In genomic region chr15:50910426-50910795, GRCh38 we compare ENCODE assay signal across 7 cellular contexts. TPM values are rescaled to one million over a fixed set of nuclear protein-coding genes. Genes with fewer than 3 reads are reported as not detected.
DNase-seq lines count a peak whose midpoint lies in the region; ATAC-seq, FAIRE-seq and TF ChIP-seq lines count a peak whose summit lies in the region.
"Not testable (repeated sequence)": the region's sequence is repeated elsewhere in the genome, so short reads cannot be mapped to it uniquely, and the experiment has no call there.

No MANE protein-coding gene starts in this region.

- H3K79me1 ChIP-seq in IMR-90 (ENCODE audit: low read depth in 1 of 2, low read length in 2 of 2) = peaks cover 16 to 43% of the 10 kb centered on the region in 2 experiments
- H3K79me1 ChIP-seq in trophoblast cell (ENCODE audit: low read length) = peaks cover 15% of the 10 kb centered on the region

- not testable (repeated sequence) for H3K27me3 Mint-ChIP-seq in Caco-2 (ENCODE audit: insufficient read depth, unreplicated experiment); WTC11 (ENCODE audit: low read depth)

- not testable (repeated sequence) for BruUV-seq in Caco-2 (replicated peaks; lab: Mats Ljungman, UMichigan); endothelial cell of umbilical vein (replicated peaks; lab: Mats Ljungman, UMichigan)
- TSS peak; percentile 40 for BruUV-seq in IMR-90 (replicated peaks; lab: Mats Ljungman, UMichigan)

- not testable (repeated sequence) for H3K23ac ChIP-seq in IMR-90 (ENCODE audit: low read depth, low read length); trophoblast cell (ENCODE audit: low read length)

- H3K36me3 ChIP-seq in Caco-2 (ENCODE audit: control insufficient read depth, insufficient read depth, low read length); IMR-90 (ENCODE audit: control insufficient read depth, insufficient read depth, low read length); endothelial cell of umbilical vein (ENCODE audit: control insufficient read depth in 2 of 2, extremely low read depth in 1 of 2, insufficient read depth in 2 of 2, low read length in 2 of 2); trophoblast cell (ENCODE audit: control insufficient read depth in 1 of 2, insufficient read depth in 2 of 2, low read length in 2 of 2): not testable (repeated sequence)

- not testable (repeated sequence) for H2AK5ac ChIP-seq in IMR-90 (ENCODE audit: low read depth, low read length); trophoblast cell (ENCODE audit: low read length)

- ATAC-seq in IMR-90 (ENCODE audit: low read depth) = peak; percentile 41
- not testable (repeated sequence) for ATAC-seq in WTC11

- not testable (repeated sequence) for H3K9me1 ChIP-seq in IMR-90 (ENCODE audit: insufficient read depth, low read length); endothelial cell of umbilical vein (replicated peaks; ENCODE audit: control insufficient read depth, extremely low read depth, insufficient read depth, low read length)

- H3K9me3 Mint-ChIP-seq in Caco-2 (ENCODE audit: unreplicated experiment); WTC11: not testable (repeated sequence)

- not testable (repeated sequence) for H2BK15ac ChIP-seq in IMR-90 (ENCODE audit: low read depth, low read length)

- H3K27me3 ChIP-seq in Caco-2 (replicated peaks; ENCODE audit: control insufficient read depth, insufficient read depth, low read length); IMR-90 (ENCODE audit: control insufficient read depth, insufficient read depth, low read length); endothelial cell of umbilical vein (ENCODE audit: control insufficient read depth in 2 of 2, insufficient read depth in 2 of 2, low read length in 2 of 2); trophoblast cell (ENCODE audit: insufficient read depth, low read length): not testable (repeated sequence)

- in situ Hi-C loops in IMR-90 (cut with MboI; ENCODE audit: low sequenced_read_pairs) = not testable (repeated sequence)

- H2BK120ac ChIP-seq in IMR-90 (ENCODE audit: low read depth, low read length) = peak overlapping the region; percentile 44; the same call in 1 of the 2 replicates
- H2BK120ac ChIP-seq in trophoblast cell (ENCODE audit: insufficient read depth, low read length, poor library complexity) = not testable (repeated sequence)

- intact Hi-C loops in Caco-2 (cut with micrococcal nuclease; ENCODE audit: unreplicated experiment); IMR-90 (cut with micrococcal nuclease); endothelial cell of umbilical vein (cut with micrococcal nuclease): not testable (repeated sequence)

- H4K91ac ChIP-seq in IMR-90 (ENCODE audit: insufficient read depth, low read depth, low read length) = not testable (repeated sequence)
- H4K91ac ChIP-seq in trophoblast cell (ENCODE audit: low read depth, low read length) = peak overlapping the region; percentile 22

- H2BK5ac ChIP-seq in IMR-90 (ENCODE audit: low read depth, low read length, poor library complexity, severe bottlenecking) = peak overlapping the region; percentile 82
- H2BK5ac ChIP-seq in trophoblast cell (ENCODE audit: low read depth, low read length, poor library complexity) = not testable (repeated sequence)

- dilution Hi-C loops in IMR-90 (cut with HindIII; ENCODE audit: low sequenced_read_pairs, unreplicated experiment); endothelial cell of umbilical vein (cut with MboI; ENCODE audit: extremely low pct_ligation_motif_present, low sequenced_read_pairs): not testable (repeated sequence)

- CTCF ChIA-PET in Caco-2 (lab: Charles Lee) (interaction anchor here (0.7 kb wide), 1 partner anchor 14 kb away, joined by 3 read pairs; no protein-coding TSS in a partner anchor), WTC11 (lab: Charles Lee) (interaction anchor here (1.1 kb wide), 1 partner anchor 223 kb away, joined by 4 read pairs; no protein-coding TSS in a partner anchor), endothelial cell of umbilical vein (lab: Charles Lee) (interaction anchor here (0.9 to 1.0 kb wide), 2 partner anchors 234 to 282 kb away, joined by 3 to 4 read pairs; no protein-coding TSS in a partner anchor)
- CTCF ChIA-PET in IMR-90 (lab: Yijun Ruan, JAX) = not testable (repeated sequence)

- not testable (repeated sequence) for FAIRE-seq in endothelial cell of umbilical vein (lab: Jason Lieb, UNC)

- not testable (repeated sequence) for H3K4me3 ChIP-seq in Caco-2 (ENCODE audit: low read depth, low read length); IMR-90 (ENCODE audit: insufficient read depth, low read depth, low read length); endothelial cell of umbilical vein (replicated peaks in 1 of 3; ENCODE audit: insufficient read depth in 1 of 3, low read depth in 1 of 3, low read length in 3 of 3); trophoblast cell (ENCODE audit: low read depth, low read length)

- H3K4me1 ChIP-seq in Caco-2 = peaks cover 33% of the 10 kb centered on the region
- H3K4me1 ChIP-seq in IMR-90 (ENCODE audit: control insufficient read depth, insufficient read depth, low read length); endothelial cell of umbilical vein (ENCODE audit: control insufficient read depth, extremely low read depth, insufficient read depth, low read length); trophoblast cell (ENCODE audit: control insufficient read depth in 1 of 2, insufficient read depth in 2 of 2, low read length in 2 of 2): not testable (repeated sequence)

- H3K4me1 Mint-ChIP-seq in Caco-2 (ENCODE audit: low read depth, unreplicated experiment); WTC11: not testable (repeated sequence)

- TF ChIP-seq RAD21 in IMR-90 (IDR thresholded peaks at IDR 0.05; ENCODE audit: low read length) = not testable (repeated sequence)

- DNase-seq in Caco-2; WTC11 (ENCODE audit: low spot score): not testable (repeated sequence)
- DNase-seq in IMR-90 (peak; percentile 88), amniotic epithelial cell (ENCODE audit: low read depth) (peak; percentile 83), endothelial cell of umbilical vein (ENCODE audit: low read depth, low spot score) (peak; percentile 13), iris pigment epithelial cell (ENCODE audit: low read depth) (peak; percentile 89), trophoblast cell (peak; percentile 16 to 84)

- WGBS in IMR-90 (ENCODE audit: extremely low coverage in 2 of 2, insufficient read length in 1 of 2), 2 experiments = no CpG with 5 or more reads among the region's 3 CpGs
- WGBS in trophoblast cell (ENCODE audit: extremely low coverage, insufficient coverage, insufficient read length) = no CpG with 5 or more reads among the region's 3 CpGs

- not testable (repeated sequence) for H4K12ac ChIP-seq in trophoblast cell (ENCODE audit: low read depth, low read length)

- not testable (repeated sequence) for H3K56ac ChIP-seq in IMR-90 (ENCODE audit: extremely low read depth, insufficient read depth, low read length)

- H2BK12ac ChIP-seq in trophoblast cell (ENCODE audit: low read length) = not testable (repeated sequence)

- H3K9ac ChIP-seq in IMR-90 (ENCODE audit: low read depth, low read length); endothelial cell of umbilical vein (replicated peaks; ENCODE audit: extremely low read depth, insufficient read depth, low read length); trophoblast cell (ENCODE audit: low read length): not testable (repeated sequence)

- H3K18ac ChIP-seq in IMR-90 (ENCODE audit: low read depth, low read length) = 0 out of 2 replicates have a peak overlapping the region, but pooled peaks have one; percentile 5
- not testable (repeated sequence) for H3K18ac ChIP-seq in trophoblast cell (ENCODE audit: low read length)

- not testable (repeated sequence) for H3K9me3 ChIP-seq in Caco-2; IMR-90 (ENCODE audit: control insufficient read depth, insufficient read depth, low read length); endothelial cell of umbilical vein (replicated peaks; ENCODE audit: control insufficient read depth, insufficient read depth, low read length); trophoblast cell (ENCODE audit: insufficient read depth, low read depth, low read length)

- H2AFZ ChIP-seq in IMR-90 (replicated peaks; ENCODE audit: low read length, poor library complexity); endothelial cell of umbilical vein (ENCODE audit: low read depth, low read length); trophoblast cell (ENCODE audit: insufficient read depth, low read length, poor library complexity): not testable (repeated sequence)

- not testable (repeated sequence) for H4K5ac ChIP-seq in IMR-90 (ENCODE audit: low read depth, low read length)

- POLR2A ChIA-PET in Caco-2 (lab: Charles Lee); IMR-90 (lab: Charles Lee; ENCODE audit: unreplicated experiment); WTC11 (lab: Charles Lee); endothelial cell of umbilical vein (lab: Charles Lee): not testable (repeated sequence)

- not testable (repeated sequence) for H2AK9ac ChIP-seq in IMR-90 (replicated peaks; ENCODE audit: low read depth, low read length, poor library complexity)

- H3K27ac Mint-ChIP-seq in Caco-2 (ENCODE audit: unreplicated experiment) = peak overlapping the region; percentile 31
- H3K27ac Mint-ChIP-seq in WTC11 = not testable (repeated sequence)

- not testable (repeated sequence) for H2BK20ac ChIP-seq in IMR-90 (ENCODE audit: low read depth, low read length)

- TF ChIP-seq POLR2A in IMR-90 (IDR thresholded peaks at IDR 0.05; ENCODE audit: low read depth, low read length); endothelial cell of umbilical vein (IDR thresholded peaks at IDR 0.05; ENCODE audit: low read depth, low read length): not testable (repeated sequence)

- H4K8ac ChIP-seq in IMR-90 (ENCODE audit: low read depth in 2 of 2, low read length in 2 of 2) = 0 out of 4 replicates have a peak overlapping the region, but pooled peaks of 1 of the 2 experiments have one; percentile 48
- not testable (repeated sequence) for H4K8ac ChIP-seq in trophoblast cell (ENCODE audit: low read depth, low read length)

- not testable (repeated sequence) for H4K20me1 ChIP-seq in IMR-90 (ENCODE audit: insufficient read depth, low read length); endothelial cell of umbilical vein (replicated peaks; ENCODE audit: control insufficient read depth, extremely low read depth, insufficient read depth, low read length)

- H3K4me2 ChIP-seq in IMR-90 (ENCODE audit: low read depth, low read length) = peak overlapping the region; percentile 64
- not testable (repeated sequence) for H3K4me2 ChIP-seq in endothelial cell of umbilical vein (ENCODE audit: insufficient read depth, low read length); trophoblast cell (ENCODE audit: low read length)

- H3K36me3 Mint-ChIP-seq in Caco-2 (ENCODE audit: insufficient read depth, unreplicated experiment) = peaks cover 34% of the 10 kb centered on the region
- not testable (repeated sequence) for H3K36me3 Mint-ChIP-seq in WTC11

- H3K4ac ChIP-seq in IMR-90 (ENCODE audit: low read depth, low read length) = peak overlapping the region; percentile 38; the same call in 1 of the 2 replicates
- H3K4ac ChIP-seq in trophoblast cell (ENCODE audit: low read depth, low read length) = not testable (repeated sequence)

- not testable (repeated sequence) for H3K27ac ChIP-seq in IMR-90 (ENCODE audit: insufficient read depth, low read length); endothelial cell of umbilical vein (ENCODE audit: insufficient read depth, low read depth, low read length)
- peak overlapping the region; percentile 60 for H3K27ac ChIP-seq in trophoblast cell (ENCODE audit: low read depth, low read length)

- H3K79me2 ChIP-seq in endothelial cell of umbilical vein (ENCODE audit: control insufficient read depth, insufficient read depth, low read length) = not testable (repeated sequence)
- H3K79me2 ChIP-seq in trophoblast cell (ENCODE audit: control insufficient read depth, insufficient read depth, low read length, poor library complexity) = peaks cover 11% of the 10 kb centered on the region

- not testable (repeated sequence) for TF ChIP-seq CTCF in Caco-2 (IDR thresholded peaks at IDR 0.05; ENCODE audit: insufficient read depth in 1 of 2, low read depth in 1 of 2, low read length in 1 of 2, severe bottlenecking in 1 of 2, unreplicated experiment in 1 of 2); IMR-90 (conservative IDR thresholded peaks at IDR 0.05; ENCODE audit: low read depth, low read length); WTC11 (IDR thresholded peaks at IDR 0.05); endothelial cell of umbilical vein (IDR thresholded peaks at IDR 0.05; ENCODE audit: extremely low read depth in 1 of 2, insufficient read depth in 1 of 2, low read depth in 1 of 2, low read length in 2 of 2)

- H3K4me3 Mint-ChIP-seq in Caco-2 (ENCODE audit: unreplicated experiment) (peak overlapping the region; percentile 25), WTC11 (peak overlapping the region; percentile 89)

- not testable (repeated sequence) for H3K14ac ChIP-seq in IMR-90 (replicated peaks; ENCODE audit: low read depth, low read length); trophoblast cell (ENCODE audit: low read length)

RNA-seq across cellular contexts. Expression of gene AP4E1, which starts 1.9 kb away (rescaled TPM):
- total RNA-seq in Caco-2 (2022) (15.9 and 17.9 TPM in 2 replicates), IMR-90 (2012; rRNA removed) (6.8 and 12.8 TPM in 2 replicates), WTC11 (2021) (8.7 to 9.6 TPM (median 9.5 TPM) in 3 replicates), endothelial cell of umbilical vein (9.8 and 10.1 TPM in 2 replicates)
- polyA plus RNA-seq in IMR-90 (2012; rRNA removed) (2.1 and 3.1 TPM in 2 replicates), endothelial cell of umbilical vein (0.96 and 1.6 TPM in 2 replicates)
- polyA plus RNA-seq in IMR-90 (2012; cell fraction: cytosol; rRNA removed) = 0.48 and 0.60 TPM in 2 replicates
- 0.53 and 2.2 TPM in 2 replicates for polyA plus RNA-seq in IMR-90 (2012; cell fraction: nucleus; rRNA removed; ENCODE audit: low replicate concordance)
- polyA plus RNA-seq in endothelial cell of umbilical vein (2011; cell fraction: cytosol; rRNA removed) = 1.5 and 1.7 TPM in 2 replicates
- 2.5 and 3.9 TPM in 2 replicates for polyA plus RNA-seq in endothelial cell of umbilical vein (2011; cell fraction: nucleus; rRNA removed)
- polyA plus RNA-seq in endothelial cell of umbilical vein (2012) = 3.7 and 5.7 TPM in 2 replicates
- polyA minus RNA-seq in endothelial cell of umbilical vein = 3.8 and 4.4 TPM in 2 replicates
- 8.3 TPM for polyA minus RNA-seq in endothelial cell of umbilical vein (2011; cell fraction: cytosol; rRNA and poly(A)+ RNA removed)
- 5.5 and 8.2 TPM in 2 replicates for polyA minus RNA-seq in endothelial cell of umbilical vein (2011; cell fraction: nucleus; rRNA and poly(A)+ RNA removed)
- polyA plus RNA-seq in trophoblast cell (2013) = 5.0 and 5.4 TPM in 2 replicates
